In the genomic region with DNA sequence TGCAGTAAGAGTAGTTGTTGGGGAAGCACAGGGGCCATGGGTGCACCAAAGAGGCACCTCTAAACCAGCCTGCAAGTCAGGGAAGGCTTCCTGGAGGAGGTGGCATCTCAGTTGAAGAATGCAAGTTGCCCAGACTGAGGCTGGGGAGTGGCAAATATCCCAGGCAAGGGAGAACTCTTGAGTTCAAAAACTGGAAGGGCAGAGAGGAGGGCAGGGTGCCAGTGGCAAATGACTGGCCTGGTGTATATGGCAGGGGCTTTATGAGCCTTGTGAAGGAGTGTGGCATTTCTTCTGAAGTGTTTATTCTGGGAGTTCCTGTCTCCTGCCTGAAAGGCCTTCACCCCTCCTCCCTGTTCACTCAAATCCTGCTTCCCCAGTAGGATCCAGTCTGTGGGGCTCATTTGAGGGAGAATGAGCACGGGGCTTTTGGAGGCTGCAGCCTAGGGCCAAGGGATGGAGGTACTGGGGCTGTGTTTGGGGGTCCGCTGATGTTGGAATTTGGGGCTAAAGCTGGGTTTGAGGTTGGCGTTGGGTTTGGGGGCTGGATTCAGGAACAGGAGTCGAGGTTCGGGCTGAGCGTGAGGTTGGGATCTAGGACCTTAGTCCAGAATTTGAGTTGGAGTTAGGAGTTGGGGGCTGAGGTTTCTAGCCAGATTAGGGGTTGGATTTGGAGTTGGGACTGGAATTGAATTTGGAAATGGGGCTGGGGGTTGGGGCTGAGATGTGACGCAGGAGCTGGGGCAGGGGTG, we compare ENCODE assay signal across 9 cellular contexts. TPM values are rescaled to one million over a fixed set of nuclear protein-coding genes. Genes with fewer than 3 reads are reported as not detected.
A peak's percentile ranks its signal among the peaks of the same experiment; 100 is the strongest.
DNase-seq lines count a peak whose midpoint lies in the region; ATAC-seq and TF ChIP-seq lines count a peak whose summit lies in the region.
"Had no signal": no experiment of that assay in that cellular context is flagged by ENCODE, and none has a peak within 500 bp of the region (broad histone marks: within the 10 kb centered on the region; RNA-seq: fewer than 3 reads in every experiment).

Gene TMEM125, plus strand, starts transcription at position 357 of the 749 bp plus-strand sequence. CDS start 2,740 bp downstream, outside the sequence.

- H3K27ac Mint-ChIP-seq in glutamatergic neuron (ENCODE audit: unreplicated experiment), result no peak within 1 kb of the TSS

- no peak within 1 kb of the TSS for H3K27ac ChIP-seq in neuronal stem cell (replicated peaks; ENCODE audit: low read length)

- H3K4me1 ChIP-seq in neuronal stem cell (ENCODE audit: control insufficient read depth in 2 of 2, insufficient read depth in 1 of 2, low read depth in 1 of 2, low read length in 2 of 2), result peaks cover 0 to 8% of the 10 kb centered on the region in 2 donors

- no peak within 1 kb of the TSS for H2BK15ac ChIP-seq in neuronal stem cell (ENCODE audit: low read length)

- no CpG with 5 or more reads among the region's 7 CpGs for WGBS in neuronal stem cell (ENCODE audit: extremely low coverage in 2 of 2, insufficient read length in 2 of 2, insufficient replicate concordance in 1 of 2), 2 donors

- ATAC-seq in GM19452 (IDR thresholded peaks at IDR 0.05; ENCODE audit: unreplicated experiment) (no peak), GM21515 (IDR thresholded peaks at IDR 0.05; ENCODE audit: unreplicated experiment) (no peak)

- H4K91ac ChIP-seq in neuronal stem cell (ENCODE audit: low read depth, low read length, poor library complexity), result no peak within 1 kb of the TSS

- peak within 1 kb of the TSS; percentile 12 for H3K4me3 ChIP-seq in epithelial cell of proximal tubule (ENCODE audit: low read depth, low read length)
- peak within 1 kb of the TSS; percentile 21 to 78 for H3K4me3 ChIP-seq in neuronal stem cell (ENCODE audit: low read length in 2 of 2)

- H3K18ac ChIP-seq in neuronal stem cell (ENCODE audit: low read length), result peak within 1 kb of the TSS; percentile 29

- H4K8ac ChIP-seq in neuronal stem cell (ENCODE audit: low read depth, low read length), result no peak within 1 kb of the TSS

- H3K4ac ChIP-seq in neuronal stem cell (ENCODE audit: low read length), result no peak within 1 kb of the TSS

- H3K36me3 ChIP-seq in neuronal stem cell (replicated peaks in 1 of 2; ENCODE audit: control insufficient read depth in 2 of 2, insufficient read depth in 2 of 2, low read length in 2 of 2), result no peaks in the 10 kb centered on the region

- peaks cover 2% of the 10 kb centered on the region for H3K4me1 Mint-ChIP-seq in glutamatergic neuron (ENCODE audit: low read depth, unreplicated experiment)

- DNase-seq in DMS79 treated with DMSO at 0.1 percent for 48 hours (lab: John Stamatoyannopoulos, UW), result peak; percentile 76
- peak; percentile 90 for DNase-seq in NCI-H510A (lab: John Stamatoyannopoulos, UW)
- no peak for DNase-seq in epithelial cell of proximal tubule (ENCODE audit: low read depth)
- DNase-seq in neuronal stem cell (ENCODE audit: low spot score), result no peak
- no peak for DNase-seq in glutamatergic neuron
- no peak for DNase-seq in NCI-H1930 (lab: John Stamatoyannopoulos, UW)
- DNase-seq: activated CD4-positive, alpha-beta T cell treated with anti-CD3 and anti-CD28 coated beads, Interleukin-2, amount 50 U/mL, for 48 hours had no signal

- H2AK5ac ChIP-seq in neuronal stem cell (ENCODE audit: low read depth, low read length), result peak within 1 kb of the TSS; percentile 20

- peak within 1 kb of the TSS; percentile 63 for H2AFZ ChIP-seq in neuronal stem cell (ENCODE audit: low read length)

- peaks cover 0 to 33% (median 0%) of the 10 kb centered on the region in 3 experiments for H3K27me3 ChIP-seq in neuronal stem cell (ENCODE audit: control insufficient read depth in 3 of 3, insufficient read depth in 3 of 3, low read depth in 1 of 3, low read length in 3 of 3)

- no peak within 1 kb of the TSS for H3K9ac ChIP-seq in neuronal stem cell (ENCODE audit: low read depth, low read length, poor library complexity)

- H2BK5ac ChIP-seq in neuronal stem cell (ENCODE audit: low read length), result no peak within 1 kb of the TSS

- H3K4me2 ChIP-seq in neuronal stem cell (ENCODE audit: insufficient read depth, low read length, poor library complexity, severe bottlenecking), result peak within 1 kb of the TSS; percentile 70

- H3K27me3 Mint-ChIP-seq in glutamatergic neuron (ENCODE audit: unreplicated experiment), result peaks cover 3% of the 10 kb centered on the region

- H3K9me3 Mint-ChIP-seq in glutamatergic neuron (ENCODE audit: unreplicated experiment), result peaks cover 9% of the 10 kb centered on the region

- no peaks in the 10 kb centered on the region for H3K79me1 ChIP-seq in neuronal stem cell (ENCODE audit: low read depth, low read length)

- no peak within 1 kb of the TSS for H2BK12ac ChIP-seq in neuronal stem cell (ENCODE audit: low read length)

- no peak within 1 kb of the TSS for H2BK120ac ChIP-seq in neuronal stem cell (ENCODE audit: low read depth, low read length)

- H3K4me3 Mint-ChIP-seq in glutamatergic neuron (ENCODE audit: unreplicated experiment), result no peak within 1 kb of the TSS

- TF ChIP-seq CTCF in epithelial cell of proximal tubule (conservative IDR thresholded peaks at IDR 0.05; ENCODE audit: low read depth, low read length), result no peak
- no peak for TF ChIP-seq CTCF in glutamatergic neuron (IDR thresholded peaks at IDR 0.05; ENCODE audit: partially characterized antibody, unreplicated experiment)

- no peak within 1 kb of the TSS for H3K14ac ChIP-seq in neuronal stem cell (ENCODE audit: low read length)

- peaks cover 4% of the 10 kb centered on the region for H3K36me3 Mint-ChIP-seq in glutamatergic neuron (ENCODE audit: unreplicated experiment)

- no peak within 1 kb of the TSS for H3K23ac ChIP-seq in neuronal stem cell (ENCODE audit: low read depth, low read length, poor library complexity)

- no peaks in the 10 kb centered on the region for H3K9me3 ChIP-seq in neuronal stem cell (replicated peaks in 1 of 2; ENCODE audit: control insufficient read depth in 2 of 2, insufficient read depth in 1 of 2, low read depth in 1 of 2, low read length in 2 of 2)

RNA-seq across cellular contexts. Expression of gene TMEM125, which starts in this region (rescaled TPM):
- total RNA-seq in epithelial cell of proximal tubule (4.9 and 7.0 TPM in 2 replicates), glutamatergic neuron (ENCODE audit: unreplicated experiment) (not detected)
- 0.25 TPM for polyA plus RNA-seq in neuronal stem cell (2013, experiment 1 of 2)
- 0.21 TPM for polyA plus RNA-seq in neuronal stem cell (2013, experiment 2 of 2)

Comparison
In these comparisons a context has a peak if more than half of its experiments do, and no peak if none do; other contexts are left out.
1. DNase-seq: peak in DMS79 treated with DMSO at 0.1 percent for 48 hours (single experiment) and NCI-H510A (single experiment); none in epithelial cell of proximal tubule (single experiment), neuronal stem cell (single experiment), glutamatergic neuron (single experiment) and NCI-H1930 (0 of 2).